9 cellular contexts compared by ENCODE assay signal in the genomic region with DNA sequence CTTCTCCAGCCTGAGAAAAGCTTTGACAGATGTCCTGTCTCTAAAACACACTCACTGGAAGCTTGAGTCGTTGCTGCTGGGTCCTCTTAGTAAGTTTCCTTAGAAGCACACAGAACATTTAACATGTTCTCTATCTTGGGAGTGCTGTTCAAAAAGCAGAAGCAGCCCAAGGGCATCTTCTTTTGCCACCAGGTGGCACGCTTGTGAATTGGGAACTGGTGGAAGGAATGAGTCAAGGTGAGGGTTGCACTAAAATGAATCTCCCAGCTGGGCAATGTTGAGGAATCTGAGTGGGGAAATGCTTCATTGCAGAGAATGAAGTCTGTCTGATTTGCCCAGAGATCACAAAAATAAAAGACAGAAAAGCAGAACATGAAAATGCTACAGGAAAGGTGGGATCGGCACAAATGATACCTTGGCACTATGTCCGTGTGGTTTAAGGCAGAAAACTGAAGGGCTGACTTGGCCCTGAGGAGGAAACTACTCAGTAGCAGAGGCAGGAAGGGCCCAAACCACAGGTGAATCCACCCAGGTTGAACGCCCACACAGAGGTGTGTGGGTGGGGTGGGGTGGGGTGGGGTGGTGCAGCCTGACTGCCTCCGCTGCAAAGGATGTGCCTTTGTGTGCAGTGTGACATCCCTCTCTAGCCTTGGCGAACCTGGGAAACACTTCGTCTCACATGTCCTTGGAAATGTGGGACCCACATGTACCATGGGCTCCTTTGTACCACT. TPM values are rescaled to one million over a fixed set of nuclear protein-coding genes. Genes with fewer than 3 reads are reported as not detected.
A peak's percentile ranks its signal among the peaks of the same experiment; 100 is the strongest.
DNase-seq lines count a peak whose midpoint lies in the region; ATAC-seq, FAIRE-seq and TF ChIP-seq lines count a peak whose summit lies in the region.
"Had no signal": no experiment of that assay in that cellular context is flagged by ENCODE, and none has a peak within 500 bp of the region (broad histone marks: within the 10 kb centered on the region; RNA-seq: fewer than 3 reads in every experiment).

No MANE protein-coding gene starts in this region.

- TF ChIP-seq POLR2A in H54 (IDR thresholded peaks at IDR 0.05; ENCODE audit: low read depth, low read length) = no peak
- TF ChIP-seq POLR2A in vagina (IDR thresholded peaks at IDR 0.05) = no peak

- H3K9me3 ChIP-seq in lower lobe of right lung (no peaks in the 10 kb centered on the region), vagina (no peaks in the 10 kb centered on the region)

- intact Hi-C loops in lower lobe of right lung (cut with DNase I) = no loop called here
- intact Hi-C loops in vagina (cut with DNase I) = no loop called here

- TF ChIP-seq CTCF in HFF-Myc (IDR thresholded peaks at IDR 0.05; ENCODE audit: low read depth, low read length, missing control alignments) (peak; percentile 33), lower lobe of right lung (IDR thresholded peaks at IDR 0.05) (peak; percentile 43), vagina (IDR thresholded peaks at IDR 0.05) (no peak)

- H3K36me3 ChIP-seq in lower lobe of right lung (no peaks in the 10 kb centered on the region), vagina (no peaks in the 10 kb centered on the region)

- no peak for ATAC-seq in lower lobe of right lung
- ATAC-seq: left colon had no signal

- DNase-seq in EL = peak; percentile 14
- no peak for DNase-seq in HFF-Myc (ENCODE audit: extremely low read depth, low read depth)
- DNase-seq in RKO (ENCODE audit: low spot score) = peak; percentile 67
- DNase-seq in activated naive CD4-positive, alpha-beta T cell (lab: John Stamatoyannopoulos, UW) = peak; percentile 3 to 48 (median 24)
- DNase-seq in lower lobe of right lung = no peak
- DNase-seq in GOT3 (lab: John Stamatoyannopoulos, UW) = no peak
- DNase-seq in H54 (ENCODE audit: insufficient read length, low spot score) = no peak
- no peak for DNase-seq in vagina (ENCODE audit: extremely low spot score in 2 of 2)

- H3K4me1 ChIP-seq in lower lobe of right lung (no peaks in the 10 kb centered on the region), vagina (no peaks in the 10 kb centered on the region)

- no peak overlapping the region for H3K4me3 ChIP-seq in HFF-Myc (replicated peaks; ENCODE audit: low read depth, low read length)
- H3K4me3 ChIP-seq in lower lobe of right lung = no peak overlapping the region
- H3K4me3 ChIP-seq in vagina = no peak overlapping the region

- no peak for FAIRE-seq in H54 (lab: Jason Lieb, UNC)

- H3K27me3 ChIP-seq in lower lobe of right lung (ENCODE audit: low read depth) (no peaks in the 10 kb centered on the region), vagina (no peaks in the 10 kb centered on the region)

- H3K27ac ChIP-seq in lower lobe of right lung (no peak overlapping the region), vagina (no peak overlapping the region)

RNA-seq across cellular contexts. Expression of gene KIT, which starts 26.0 kb away (rescaled TPM):
- total RNA-seq in lower lobe of right lung (28.5 TPM), vagina (16.7 TPM)

Comparison
In these comparisons a context has a peak if more than half of its experiments do, and no peak if none do; other contexts are left out.
1. DNase-seq: peak in EL (single experiment), RKO (single experiment) and activated naive CD4-positive, alpha-beta T cell (4 of 4); none in HFF-Myc (single experiment), lower lobe of right lung (single experiment), GOT3 (single experiment), H54 (single experiment) and vagina (0 of 2).
2. CTCF ChIP-seq: peak in HFF-Myc (single experiment) and lower lobe of right lung (single experiment); none in vagina (0 of 3).